In genomic region chr16:52928955-52929354, GRCh38 we compare ENCODE assay signal across 25 cellular contexts.
"Had no signal": no experiment of that assay in that cellular context is flagged by ENCODE, and none has a peak within 500 bp of the region (broad histone marks: within the 10 kb centered on the region; RNA-seq: fewer than 3 reads in every experiment).

No MANE protein-coding gene starts in this region.

- H3K9ac ChIP-seq: KMS-11 had no signal

- H3K4me3 ChIP-seq: PC-9, SJCRH30, SK-N-MC had no signal

- H3K4me3 Mint-ChIP-seq: T-cell had no signal

- H3K27me3 ChIP-seq: SJCRH30 had no signal

- ATAC-seq: Panc1, Right ventricle myocardium inferior, SK-N-SH treated with all-trans-retinoic acid at 6 μM for 48 hours, T-cell had no signal

- H3K9me3 ChIP-seq: SJCRH30 had no signal

- H3K27ac ChIP-seq: KMS-11, PC-9, RWPE1, SJCRH30, SK-N-MC had no signal

- H3K4me1 Mint-ChIP-seq: T-cell had no signal

- H3K36me3 ChIP-seq: SJCRH30 had no signal

- H3K36me3 Mint-ChIP-seq: T-cell had no signal

- H3K27ac Mint-ChIP-seq: T-cell had no signal

- H2AFZ ChIP-seq: PC-9 had no signal

- DNase-seq: Karpas-422, MM.1S, MV-4-11, NCI-H1105, NCI-H1694 treated with DMSO at 0.1 percent for 48 hours, NCI-H187 treated with DMSO at 0.1 percent for 48 hours, NCI-H2029, NCI-H2107, NCI-H2171, NCI-H226, NCI-H446 treated with DMSO at 0.1 percent for 48 hours, NCI-H510A, NCI-H524, NCI-H526, NCI-H82, PC-9, SIG-M5, SJCRH30, T-cell had no signal

- H3K4me2 ChIP-seq: KMS-11, PC-9 had no signal

- H3K4me1 ChIP-seq: SJCRH30 had no signal
